9 cellular contexts compared by ENCODE assay signal in the genomic region with DNA sequence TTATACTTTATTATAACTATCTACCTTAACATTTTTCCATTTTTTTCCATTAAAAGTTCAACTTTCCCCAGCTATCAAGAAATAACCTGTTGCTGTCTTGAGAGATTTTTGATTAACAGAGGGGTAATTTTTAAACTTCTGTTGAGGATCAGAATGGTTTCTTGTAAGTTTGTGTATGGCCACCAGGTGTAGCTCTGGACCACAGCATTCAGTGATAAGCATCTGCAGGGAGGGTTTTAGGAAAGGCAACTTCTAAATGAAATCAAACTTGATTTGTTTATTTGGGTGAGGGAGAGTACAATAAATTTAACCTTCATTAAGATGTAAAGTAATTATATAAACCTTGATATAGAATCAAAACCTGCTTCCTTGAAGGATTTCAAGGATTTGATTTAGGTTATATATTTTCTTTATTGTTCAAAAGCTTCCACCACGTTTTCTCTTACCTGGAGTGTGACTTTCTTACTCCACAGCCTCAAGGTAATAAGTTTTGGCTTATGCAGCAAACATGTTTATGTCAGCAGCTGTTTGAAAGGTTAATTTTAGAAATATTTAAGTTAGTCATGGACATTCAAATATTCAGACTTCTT.
DNase-seq lines count a peak whose midpoint lies in the region; ATAC-seq, FAIRE-seq and TF ChIP-seq lines count a peak whose summit lies in the region.
"Had no signal": no experiment of that assay in that cellular context is flagged by ENCODE, and none has a peak within 500 bp of the region (broad histone marks: within the 10 kb centered on the region; RNA-seq: fewer than 3 reads in every experiment).

No MANE protein-coding gene starts in this region.

- H3K27me3 Mint-ChIP-seq in nephron progenitor cell (ENCODE audit: low read depth, poor library complexity) = no peaks in the 10 kb centered on the region
- H3K27me3 Mint-ChIP-seq in T-helper 17 cell = peaks cover 9% of the 10 kb centered on the region
- H3K27me3 Mint-ChIP-seq: central memory CD8-positive, alpha-beta T cell had no signal

- peak; percentile 62 for TF ChIP-seq CTCF in AG09309 (IDR thresholded peaks at IDR 0.05; ENCODE audit: control insufficient read depth, insufficient read depth, low read depth, low read length, missing control alignments)
- peak; percentile 59; the same call in 1 of the 2 replicates for TF ChIP-seq CTCF in GM12875 (IDR thresholded peaks at IDR 0.05; ENCODE audit: borderline replicate concordance, insufficient read depth, low read depth, low read length)
- TF ChIP-seq CTCF in bronchial epithelial cell (IDR thresholded peaks at IDR 0.05; ENCODE audit: insufficient read depth, low read length, severe bottlenecking) = peak; percentile 56
- TF ChIP-seq CTCF in nephron progenitor cell (IDR thresholded peaks at IDR 0.05) = peak; percentile 69

- H3K36me3 Mint-ChIP-seq in nephron progenitor cell (ENCODE audit: low read depth) (no peaks in the 10 kb centered on the region), T-helper 17 cell (ENCODE audit: low read depth) (no peaks in the 10 kb centered on the region)
- no peaks in the 10 kb centered on the region for H3K36me3 Mint-ChIP-seq in stimulated activated effector memory CD8-positive, alpha-beta T cell treated with anti-CD3 and anti-CD28 coated beads, Interleukin-12 subunit alpha, Interleukin-12 subunit beta, amount 100 ng/mL, for 72 hours

- H3K9me3 ChIP-seq in T-helper 17 cell (ENCODE audit: control insufficient read depth, low read length, poor library complexity, severe bottlenecking) = no peaks in the 10 kb centered on the region

- ATAC-seq in T-helper 17 cell = no peak
- no peak for ATAC-seq in stimulated activated effector memory CD8-positive, alpha-beta T cell treated with anti-CD3 and anti-CD28 coated beads, Interleukin-12 subunit alpha, Interleukin-12 subunit beta, amount 100 ng/mL, for 72 hours

- no peaks in the 10 kb centered on the region for H3K9me3 Mint-ChIP-seq in nephron progenitor cell
- H3K9me3 Mint-ChIP-seq in stimulated activated effector memory CD8-positive, alpha-beta T cell treated with anti-CD3 and anti-CD28 coated beads, Interleukin-12 subunit alpha, Interleukin-12 subunit beta, amount 100 ng/mL, for 72 hours = no peaks in the 10 kb centered on the region
- H3K9me3 Mint-ChIP-seq: central memory CD8-positive, alpha-beta T cell had no signal

- H3K4me3 ChIP-seq in AG09309 (ENCODE audit: control insufficient read depth, low read depth, low read length) = no peak overlapping the region
- H3K4me3 ChIP-seq in GM12875 (ENCODE audit: low read depth, low read length) = no peak overlapping the region
- H3K4me3 ChIP-seq in bronchial epithelial cell (ENCODE audit: low read depth, low read length) = no peak overlapping the region

- H3K4me1 Mint-ChIP-seq in nephron progenitor cell (no peaks in the 10 kb centered on the region), T-helper 17 cell (peaks cover 2% of the 10 kb centered on the region)
- no peaks in the 10 kb centered on the region for H3K4me1 Mint-ChIP-seq in stimulated activated effector memory CD8-positive, alpha-beta T cell treated with anti-CD3 and anti-CD28 coated beads, Interleukin-12 subunit alpha, Interleukin-12 subunit beta, amount 100 ng/mL, for 72 hours
- H3K4me1 Mint-ChIP-seq: central memory CD8-positive, alpha-beta T cell had no signal

- H3K36me3 ChIP-seq in bronchial epithelial cell (ENCODE audit: control insufficient read depth, insufficient read depth, low read length) = no peaks in the 10 kb centered on the region

- no peak for FAIRE-seq in bronchial epithelial cell (lab: Jason Lieb, UNC)

- H3K27ac Mint-ChIP-seq in nephron progenitor cell (no peak overlapping the region), T-helper 17 cell (no peak overlapping the region)
- H3K27ac Mint-ChIP-seq in stimulated activated effector memory CD8-positive, alpha-beta T cell treated with anti-CD3 and anti-CD28 coated beads, Interleukin-12 subunit alpha, Interleukin-12 subunit beta, amount 100 ng/mL, for 72 hours = no peak overlapping the region

- DNase-seq in AG09309 (ENCODE audit: low read depth) = peak; percentile 4
- peak; percentile 3 for DNase-seq in NCI-H2171 (lab: John Stamatoyannopoulos, UW)
- DNase-seq in bronchial epithelial cell (ENCODE audit: low read depth) = peak; percentile 57
- DNase-seq in nephron progenitor cell = peak; percentile 7
- DNase-seq in activated naive CD4-positive, alpha-beta T cell (lab: John Stamatoyannopoulos, UW) = no peak
- no peak for DNase-seq in T-helper 17 cell
- no peak for DNase-seq in stimulated activated effector memory CD8-positive, alpha-beta T cell treated with anti-CD3 and anti-CD28 coated beads, Interleukin-12 subunit alpha, Interleukin-12 subunit beta, amount 100 ng/mL, for 72 hours (ENCODE audit: low spot score in 2 of 2)

- no peak overlapping the region for H3K4me3 Mint-ChIP-seq in nephron progenitor cell
- H3K4me3 Mint-ChIP-seq in T-helper 17 cell = no peak overlapping the region
- no peak overlapping the region for H3K4me3 Mint-ChIP-seq in stimulated activated effector memory CD8-positive, alpha-beta T cell treated with anti-CD3 and anti-CD28 coated beads, Interleukin-12 subunit alpha, Interleukin-12 subunit beta, amount 100 ng/mL, for 72 hours
- H3K4me3 Mint-ChIP-seq: central memory CD8-positive, alpha-beta T cell had no signal

- H3K27me3 ChIP-seq in bronchial epithelial cell (ENCODE audit: control insufficient read depth, insufficient read depth, low read length) = no peaks in the 10 kb centered on the region

Comparison
In these comparisons a context has a peak if more than half of its experiments do, and no peak if none do; other contexts are left out.
1. DNase-seq: peak in AG09309 (single experiment), NCI-H2171 (single experiment), bronchial epithelial cell (single experiment) and nephron progenitor cell (single experiment); none in activated naive CD4-positive, alpha-beta T cell (0 of 4), T-helper 17 cell (0 of 3) and stimulated activated effector memory CD8-positive, alpha-beta T cell treated with anti-CD3 and anti-CD28 coated beads, Interleukin-12 subunit alpha, Interleukin-12 subunit beta, amount 100 ng/mL, for 72 hours (0 of 2).
2. Peak in every context shown above with its lines, with median percentiles within 50 percentile points of each other: CTCF ChIP-seq.